ENCODE assay signal across 22 cellular contexts in the genomic region with DNA sequence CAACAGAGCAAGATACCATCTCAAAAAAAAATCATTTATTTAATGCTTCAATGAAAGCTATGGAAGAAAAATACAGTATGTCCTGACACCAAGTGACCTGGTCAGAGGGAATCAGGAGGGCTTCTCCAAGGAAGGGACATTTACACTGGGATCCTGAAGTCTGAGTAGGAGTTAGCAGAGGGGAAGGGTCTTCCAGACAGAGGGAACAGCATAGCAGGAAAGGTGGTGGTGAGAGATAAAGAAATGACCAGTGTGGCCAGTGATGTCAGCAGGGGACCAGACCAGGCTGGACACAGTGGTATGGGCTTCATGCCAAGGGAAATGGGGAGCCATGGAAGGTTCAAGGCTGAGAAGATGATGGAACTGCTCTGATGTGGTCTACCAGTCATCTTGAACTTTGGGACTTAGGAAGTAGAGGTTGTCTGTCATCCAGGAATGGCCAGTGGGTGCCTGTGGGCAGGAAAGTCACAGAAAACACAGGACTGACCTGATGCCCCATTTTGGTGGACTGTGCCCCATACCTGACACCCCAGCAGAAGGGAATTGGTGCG. TPM values are rescaled to one million over a fixed set of nuclear protein-coding genes. Genes with fewer than 3 reads are reported as not detected.
DNase-seq lines count a peak whose midpoint lies in the region; ATAC-seq and TF ChIP-seq lines count a peak whose summit lies in the region.
"Had no signal": no experiment of that assay in that cellular context is flagged by ENCODE, and none has a peak within 500 bp of the region (broad histone marks: within the 10 kb centered on the region; RNA-seq: fewer than 3 reads in every experiment).

No MANE protein-coding gene starts in this region.

- no peak for TF ChIP-seq CTCF in CD8-positive, alpha-beta T cell (IDR thresholded peaks at IDR 0.05)

- CTCF ChIA-PET in activated naive CD4-positive, alpha-beta T cell treated with anti-CD3 and anti-CD28 coated beads, Interleukin-2, amount 10 ng/mL, durations not matched to agents 7 days and 5 days (lab: Charles Lee), result no interaction called here
- CTCF ChIA-PET in CD8-positive, alpha-beta T cell (lab: Charles Lee), result interaction anchor here (0.7 kb wide), 1 partner anchor 10 kb away, joined by 4 read pairs; no protein-coding TSS in a partner anchor

- H3K9me3 Mint-ChIP-seq in activated naive CD4-positive, alpha-beta T cell treated with anti-CD3 and anti-CD28 coated beads, Interleukin-2, amount 10 ng/mL, durations not matched to agents 7 days and 5 days, result no peaks in the 10 kb centered on the region
- H3K9me3 Mint-ChIP-seq in stimulated activated effector memory CD8-positive, alpha-beta T cell treated with anti-CD3 and anti-CD28 coated beads, Interleukin-12 subunit alpha, Interleukin-12 subunit beta, amount 100 ng/mL, for 72 hours, result no peaks in the 10 kb centered on the region
- no peaks in the 10 kb centered on the region for H3K9me3 Mint-ChIP-seq in CD8-positive, alpha-beta T cell
- H3K9me3 Mint-ChIP-seq: H9 had no signal

- no peak for DNase-seq in activated naive CD4-positive, alpha-beta T cell treated with anti-CD3 and anti-CD28 coated beads, Interleukin-2, amount 10 ng/mL, durations not matched to agents 7 days and 5 days
- DNase-seq in activated naive CD4-positive, alpha-beta T cell treated with anti-CD3 and anti-CD28 coated beads, Interleukin-2, amount 50 U/mL, for 16 hours, result no peak
- no peak for DNase-seq in stimulated activated effector memory CD8-positive, alpha-beta T cell treated with anti-CD3 and anti-CD28 coated beads, Interleukin-12 subunit alpha, Interleukin-12 subunit beta, amount 100 ng/mL, for 72 hours (ENCODE audit: low spot score in 2 of 2)
- no peak for DNase-seq in CD8-positive, alpha-beta T cell
- DNase-seq in hepatic stellate cell (ENCODE audit: low spot score), result no peak
- DNase-seq: adrenal gland, brain microvascular endothelial cell, H9, Kasumi-1, left cardiac atrium, mesendoderm, NCI-H1048, NCI-H1930, NCI-H226, NCI-H774, OCI-M1, pancreas, Right ventricle myocardium superior had no signal

- 88 to 96% methylated on average over 1 of the region's 1 CpG for WGBS in esophagus, 2 donors

- ATAC-seq in stimulated activated effector memory CD8-positive, alpha-beta T cell treated with anti-CD3 and anti-CD28 coated beads, Interleukin-12 subunit alpha, Interleukin-12 subunit beta, amount 100 ng/mL, for 72 hours, result no peak
- no peak for ATAC-seq in GM21619 (IDR thresholded peaks at IDR 0.05; ENCODE audit: unreplicated experiment)
- ATAC-seq in CD8-positive, alpha-beta T cell, result no peak
- ATAC-seq: left cardiac atrium, pancreas had no signal

- peaks cover 50% of the 10 kb centered on the region for H3K4me1 Mint-ChIP-seq in activated naive CD4-positive, alpha-beta T cell treated with anti-CD3 and anti-CD28 coated beads, Interleukin-2, amount 10 ng/mL, durations not matched to agents 7 days and 5 days
- peaks cover 49% of the 10 kb centered on the region for H3K4me1 Mint-ChIP-seq in stimulated activated effector memory CD8-positive, alpha-beta T cell treated with anti-CD3 and anti-CD28 coated beads, Interleukin-12 subunit alpha, Interleukin-12 subunit beta, amount 100 ng/mL, for 72 hours
- H3K4me1 Mint-ChIP-seq in CD8-positive, alpha-beta T cell (ENCODE audit: low read depth), result peaks cover 39% of the 10 kb centered on the region

- H3K27ac Mint-ChIP-seq in activated naive CD4-positive, alpha-beta T cell treated with anti-CD3 and anti-CD28 coated beads, Interleukin-2, amount 10 ng/mL, durations not matched to agents 7 days and 5 days, result peak overlapping the region; percentile 76
- H3K27ac Mint-ChIP-seq in stimulated activated effector memory CD8-positive, alpha-beta T cell treated with anti-CD3 and anti-CD28 coated beads, Interleukin-12 subunit alpha, Interleukin-12 subunit beta, amount 100 ng/mL, for 72 hours, result peak overlapping the region; percentile 17
- no peak overlapping the region for H3K27ac Mint-ChIP-seq in CD8-positive, alpha-beta T cell
- H3K27ac Mint-ChIP-seq: H9 had no signal

- H3K27me3 Mint-ChIP-seq in activated naive CD4-positive, alpha-beta T cell treated with anti-CD3 and anti-CD28 coated beads, Interleukin-2, amount 10 ng/mL, durations not matched to agents 7 days and 5 days, result peaks cover 12% of the 10 kb centered on the region
- H3K27me3 Mint-ChIP-seq in CD8-positive, alpha-beta T cell (ENCODE audit: low read depth), result no peaks in the 10 kb centered on the region

- H3K4me3 ChIP-seq in esophagus (ENCODE audit: low read depth in 1 of 2, low read length in 2 of 2), result no peak overlapping the region
- H3K4me3 ChIP-seq in CD8-positive, alpha-beta T cell (ENCODE audit: low read depth, low read length), result no peak overlapping the region
- H3K4me3 ChIP-seq: adrenal gland, pancreas, right atrium auricular region had no signal

- peaks cover 4% of the 10 kb centered on the region for H3K36me3 Mint-ChIP-seq in activated naive CD4-positive, alpha-beta T cell treated with anti-CD3 and anti-CD28 coated beads, Interleukin-2, amount 10 ng/mL, durations not matched to agents 7 days and 5 days
- no peaks in the 10 kb centered on the region for H3K36me3 Mint-ChIP-seq in stimulated activated effector memory CD8-positive, alpha-beta T cell treated with anti-CD3 and anti-CD28 coated beads, Interleukin-12 subunit alpha, Interleukin-12 subunit beta, amount 100 ng/mL, for 72 hours
- H3K36me3 Mint-ChIP-seq in CD8-positive, alpha-beta T cell, result no peaks in the 10 kb centered on the region

- H3K27me3 ChIP-seq in esophagus (ENCODE audit: control insufficient read depth in 1 of 2, insufficient read depth in 2 of 2, low read length in 2 of 2), result no peaks in the 10 kb centered on the region
- no peaks in the 10 kb centered on the region for H3K27me3 ChIP-seq in CD8-positive, alpha-beta T cell (ENCODE audit: insufficient read depth, low read length)
- H3K27me3 ChIP-seq: adrenal gland, brain microvascular endothelial cell, pancreas, right atrium auricular region had no signal

- intact Hi-C loops in CD8-positive, alpha-beta T cell (cut with DNase I, micrococcal nuclease), result no loop called here

- no peaks in the 10 kb centered on the region for H3K9me3 ChIP-seq in KOPT-K1 (ENCODE audit: insufficient read depth, low read length, poor library complexity, severe bottlenecking)
- no peaks in the 10 kb centered on the region for H3K9me3 ChIP-seq in esophagus (ENCODE audit: control insufficient read depth in 2 of 2, insufficient read depth in 1 of 2, low read depth in 1 of 2, low read length in 1 of 2)
- H3K9me3 ChIP-seq in CD8-positive, alpha-beta T cell (ENCODE audit: low read length), result no peaks in the 10 kb centered on the region
- H3K9me3 ChIP-seq: adrenal gland, pancreas, right atrium auricular region had no signal

- H3K36me3 ChIP-seq in KOPT-K1 (ENCODE audit: insufficient read depth, low read length) (no peaks in the 10 kb centered on the region), esophagus (ENCODE audit: control insufficient read depth in 2 of 2, insufficient read depth in 2 of 2, low read length in 1 of 2) (no peaks in the 10 kb centered on the region)
- H3K36me3 ChIP-seq in CD8-positive, alpha-beta T cell (ENCODE audit: insufficient read depth, low read length), result no peaks in the 10 kb centered on the region
- H3K36me3 ChIP-seq: adrenal gland, brain microvascular endothelial cell, pancreas, right atrium auricular region had no signal

- POLR2A ChIA-PET in CD8-positive, alpha-beta T cell (lab: Charles Lee), result no interaction called here

- H3K4me3 Mint-ChIP-seq in activated naive CD4-positive, alpha-beta T cell treated with anti-CD3 and anti-CD28 coated beads, Interleukin-2, amount 10 ng/mL, durations not matched to agents 7 days and 5 days, result no peak overlapping the region
- no peak overlapping the region for H3K4me3 Mint-ChIP-seq in stimulated activated effector memory CD8-positive, alpha-beta T cell treated with anti-CD3 and anti-CD28 coated beads, Interleukin-12 subunit alpha, Interleukin-12 subunit beta, amount 100 ng/mL, for 72 hours
- no peak overlapping the region for H3K4me3 Mint-ChIP-seq in CD8-positive, alpha-beta T cell
- H3K4me3 Mint-ChIP-seq: H9 had no signal

- H3K27ac ChIP-seq in KOPT-K1 (ENCODE audit: low read depth, low read length, poor library complexity, severe bottlenecking), result peak overlapping the region; percentile 25
- H3K27ac ChIP-seq in esophagus (ENCODE audit: low read depth in 2 of 2, low read length in 1 of 2), result peak overlapping the region; percentile 49 to 96
- no peak overlapping the region for H3K27ac ChIP-seq in CD8-positive, alpha-beta T cell (ENCODE audit: low read depth, low read length)
- H3K27ac ChIP-seq: adrenal gland, brain microvascular endothelial cell, pancreas, right atrium auricular region had no signal

- H3K4me1 ChIP-seq in esophagus (ENCODE audit: control insufficient read depth in 2 of 2, insufficient read depth in 2 of 2, low read length in 1 of 2), result peaks cover 0 to 8% of the 10 kb centered on the region in 2 donors
- peaks cover 38% of the 10 kb centered on the region for H3K4me1 ChIP-seq in CD8-positive, alpha-beta T cell (ENCODE audit: insufficient read depth, low read length)
- H3K4me1 ChIP-seq: pancreas had no signal

RNA-seq across cellular contexts. Expression of a gene that starts 7.8 kb away (rescaled TPM):
- 10 to 100 TPM; 14.1 to 17.4 TPM for polyA plus RNA-seq in esophagus
- 10 to 100 TPM; 11.4 to 15.7 TPM for total RNA-seq in CD8-positive, alpha-beta T cell

RNA-seq across cellular contexts. Expression of a gene that starts 11.9 kb away (rescaled TPM):
- 100 to 1,000 TPM; 270 to 383 TPM for polyA plus RNA-seq in esophagus
- 10 to 100 TPM; 36.9 to 40.7 TPM for total RNA-seq in CD8-positive, alpha-beta T cell

RNA-seq across cellular contexts. Expression of a gene that starts 59.0 kb away (rescaled TPM):
- polyA plus RNA-seq in esophagus, result 10 to 100 TPM in 1 of 2 donors, 1 to 10 TPM in 1; 6.7 to 10.7 TPM
- total RNA-seq in CD8-positive, alpha-beta T cell, result not detected
